Comparison of ENCODE assay signal across 1 cellular context in genomic region chr21:27268290-27268689, GRCh38.
TF ChIP-seq lines count a peak whose summit lies in the region.

No MANE protein-coding gene starts in this region.

TF ChIP-seq in GM23338, 12 proteins besides CTCF, POLR2A, EP300 and RAD21 (continued from another document):
- TF ChIP-seq ETS1 (IDR thresholded peaks at IDR 0.05) (no peak), ZNF114 (CRISPR knock-in tag; IDR thresholded peaks at IDR 0.05) (no peak), ZNF462 (CRISPR knock-in tag; IDR thresholded peaks at IDR 0.05) (no peak)
